26 cellular contexts compared by ENCODE assay signal in genomic region chr3:67569324-67569723, GRCh38.
"Had no signal": no experiment of that assay in that cellular context is flagged by ENCODE, and none has a peak within 500 bp of the region (broad histone marks: within the 10 kb centered on the region; RNA-seq: fewer than 3 reads in every experiment).

No MANE protein-coding gene starts in this region.

- H3K4me1 ChIP-seq: ascending aorta, breast epithelium, colonic mucosa, esophagus squamous epithelium, gastroesophageal sphincter had no signal

- H3K9me3 ChIP-seq: breast epithelium, colonic mucosa, esophagus squamous epithelium, gastroesophageal sphincter had no signal

- H3K4me3 ChIP-seq: ascending aorta, breast epithelium, cardiac muscle cell, colonic mucosa, esophagus squamous epithelium, gastroesophageal sphincter had no signal

- H3K27me3 ChIP-seq: ascending aorta, breast epithelium, cardiac muscle cell, colonic mucosa, esophagus squamous epithelium, gastroesophageal sphincter had no signal

- DNase-seq: activated CD4-positive, alpha-beta memory T cell treated with anti-CD3 and anti-CD28 coated beads, Interleukin-2, amount 10 ng/mL, durations not matched to agents 7 days and 5 days; activated CD4-positive, alpha-beta T cell treated with anti-CD3 and anti-CD28 coated beads for 36 hours; activated CD4-positive, alpha-beta T cell treated with anti-CD3 and anti-CD28 coated beads, Interleukin-2, amount 10 ng/mL, durations not matched to agents 24 days and 14 days; activated CD4-positive, CD25-positive, alpha-beta regulatory T cell; activated CD4-positive, CD25-positive, alpha-beta regulatory T cell treated with anti-CD3 and anti-CD28 coated beads, Interleukin-2, amount 50 U/mL, for 72 hours; activated CD8-positive, alpha-beta memory T cell treated with anti-CD3 and anti-CD28 coated beads, Interleukin-2, amount 50 U/mL, for 48 hours; activated gamma-delta T cell; activated naive CD4-positive, alpha-beta T cell; activated naive CD4-positive, alpha-beta T cell treated with anti-CD3 and anti-CD28 coated beads, Interleukin-2, amount 10 ng/mL, durations not matched to agents 7 days and 5 days; activated naive CD8-positive, alpha-beta T cell treated with anti-CD3 and anti-CD28 coated beads, Interleukin-2, amount 10 ng/mL, durations not matched to agents 7 days and 5 days; activated T-cell treated with anti-CD3 and anti-CD28 coated beads for 4 hours; activated T-cell treated with anti-CD3 and anti-CD28 coated beads, Interleukin-2, amount 50 U/mL, for 24 hours; activated T-cell treated with anti-CD3 and anti-CD28 coated beads, Interleukin-2, amount 50 U/mL, for 72 hours; central memory CD4-positive, alpha-beta T cell; cerebellar nuclear complex; colonic mucosa; effector CD8-positive, alpha-beta T cell; esophagus squamous epithelium; foreskin melanocyte; T-helper 2 cell had no signal

- H3K36me3 ChIP-seq: breast epithelium, cardiac muscle cell, colonic mucosa, gastroesophageal sphincter had no signal

- H3K27ac ChIP-seq: ascending aorta, breast epithelium, cardiac muscle cell, colonic mucosa, epithelial cell of prostate, esophagus squamous epithelium, gastroesophageal sphincter had no signal

- ATAC-seq: activated CD4-positive, alpha-beta T cell treated with anti-CD3 and anti-CD28 coated beads for 36 hours; activated naive CD4-positive, alpha-beta T cell treated with anti-CD3 and anti-CD28 coated beads, Interleukin-2, amount 50 U/mL, for 72 hours; activated T-cell treated with anti-CD3 and anti-CD28 coated beads, Interleukin-2, amount 50 U/mL, for 72 hours; gastroesophageal sphincter had no signal
